In the genomic region with DNA sequence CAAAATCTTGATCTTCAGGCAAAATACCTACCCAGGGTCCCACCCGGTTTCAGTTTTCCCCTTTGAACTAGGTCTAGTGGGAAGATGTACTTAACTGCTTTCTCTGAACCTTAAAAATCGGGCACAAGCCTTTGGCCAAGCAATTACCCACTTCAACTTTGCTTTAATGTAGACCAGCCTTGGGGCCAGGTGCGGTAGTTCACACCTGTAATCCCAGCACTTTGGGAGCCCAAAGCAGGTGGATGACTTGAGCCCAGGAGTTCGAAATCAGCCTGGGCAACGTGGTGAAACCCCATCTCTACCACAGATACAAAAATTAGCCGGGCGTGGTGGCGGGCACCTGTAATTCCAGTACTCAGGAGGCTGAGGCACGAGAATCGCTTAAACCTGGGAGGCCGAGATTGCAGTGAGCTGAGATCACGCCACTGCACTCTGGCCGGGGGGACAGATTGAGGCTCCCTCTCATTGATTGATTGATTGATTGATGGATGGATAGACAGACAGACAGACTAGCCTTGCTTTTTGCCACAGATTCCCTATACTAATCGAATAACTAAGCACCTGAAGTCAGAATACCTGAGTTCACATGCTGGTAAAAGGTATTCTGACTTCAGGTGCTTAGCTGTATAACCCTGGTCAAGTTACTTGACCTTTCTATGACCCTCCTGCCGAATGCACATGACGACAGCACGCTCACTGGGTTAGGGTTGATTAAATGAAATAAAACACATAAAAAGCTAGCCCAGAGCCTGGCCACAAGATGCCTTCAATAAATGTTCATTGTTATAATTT, we compare ENCODE assay signal across 1 cellular context.
TF ChIP-seq lines count a peak whose summit lies in the region.

No MANE protein-coding gene starts in this region.

TF ChIP-seq in IMR-90, 13 proteins besides CTCF, POLR2A, EP300 and RAD21 (continued from another document):
- TF ChIP-seq, protein P1, sequence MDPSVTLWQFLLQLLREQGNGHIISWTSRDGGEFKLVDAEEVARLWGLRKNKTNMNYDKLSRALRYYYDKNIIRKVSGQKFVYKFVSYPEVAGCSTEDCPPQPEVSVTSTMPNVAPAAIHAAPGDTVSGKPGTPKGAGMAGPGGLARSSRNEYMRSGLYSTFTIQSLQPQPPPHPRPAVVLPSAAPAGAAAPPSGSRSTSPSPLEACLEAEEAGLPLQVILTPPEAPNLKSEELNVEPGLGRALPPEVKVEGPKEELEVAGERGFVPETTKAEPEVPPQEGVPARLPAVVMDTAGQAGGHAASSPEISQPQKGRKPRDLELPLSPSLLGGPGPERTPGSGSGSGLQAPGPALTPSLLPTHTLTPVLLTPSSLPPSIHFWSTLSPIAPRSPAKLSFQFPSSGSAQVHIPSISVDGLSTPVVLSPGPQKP (IDR thresholded peaks at IDR 0.05; ENCODE audit: borderline replicate concordance, low read depth, low read length), result no peak
